ENCODE assay signal across 11 cellular contexts in genomic region chr4:136650541-136651277, GRCh38.
DNase-seq lines count a peak whose midpoint lies in the region; ATAC-seq and TF ChIP-seq lines count a peak whose summit lies in the region.
"Had no signal": no experiment of that assay in that cellular context is flagged by ENCODE, and none has a peak within 500 bp of the region (broad histone marks: within the 10 kb centered on the region; RNA-seq: fewer than 3 reads in every experiment).

No MANE protein-coding gene starts in this region.

- H3K4me3 ChIP-seq in epithelial cell of proximal tubule (ENCODE audit: low read depth, low read length), result no peak overlapping the region
- no peak overlapping the region for H3K4me3 ChIP-seq in coronary artery

- ATAC-seq in HG02610 (IDR thresholded peaks at IDR 0.05; ENCODE audit: unreplicated experiment) (peak; percentile 66), HG03354 (IDR thresholded peaks at IDR 0.05; ENCODE audit: poor library complexity, severe bottlenecking, unreplicated experiment) (no peak), HG03045 (IDR thresholded peaks at IDR 0.05; ENCODE audit: unreplicated experiment) (no peak)

- H3K27ac ChIP-seq in coronary artery, result no peak overlapping the region
- H3K27ac ChIP-seq: C4-2B had no signal

- peak; percentile 92 for DNase-seq in DMS53 (lab: John Stamatoyannopoulos, UW)
- DNase-seq in NCI-H2081 treated with DMSO at 0.1 percent for 48 hours (lab: John Stamatoyannopoulos, UW), result peak; percentile 7
- peak; percentile 72 for DNase-seq in epithelial cell of proximal tubule (ENCODE audit: low read depth)
- DNase-seq in coronary artery (ENCODE audit: low spot score), result no peak
- no peak for DNase-seq in NCI-H1048 (lab: John Stamatoyannopoulos, UW)
- DNase-seq: activated CD4-positive, alpha-beta T cell treated with anti-CD3 and anti-CD28 coated beads, Interleukin-2, amount 50 U/mL, for 1 hour; NCI-H524 treated with DMSO at 0.1 percent for 48 hours had no signal

- TF ChIP-seq CTCF in epithelial cell of proximal tubule (conservative IDR thresholded peaks at IDR 0.05; ENCODE audit: low read depth, low read length) (no peak), coronary artery (IDR thresholded peaks at IDR 0.05) (no peak)

Comparison
In these comparisons a context has a peak if more than half of its experiments do, and no peak if none do; other contexts are left out.
1. DNase-seq: peak in DMS53 (single experiment), NCI-H2081 treated with DMSO at 0.1 percent for 48 hours (single experiment) and epithelial cell of proximal tubule (single experiment); none in coronary artery (single experiment) and NCI-H1048 (single experiment).